In the genomic region with DNA sequence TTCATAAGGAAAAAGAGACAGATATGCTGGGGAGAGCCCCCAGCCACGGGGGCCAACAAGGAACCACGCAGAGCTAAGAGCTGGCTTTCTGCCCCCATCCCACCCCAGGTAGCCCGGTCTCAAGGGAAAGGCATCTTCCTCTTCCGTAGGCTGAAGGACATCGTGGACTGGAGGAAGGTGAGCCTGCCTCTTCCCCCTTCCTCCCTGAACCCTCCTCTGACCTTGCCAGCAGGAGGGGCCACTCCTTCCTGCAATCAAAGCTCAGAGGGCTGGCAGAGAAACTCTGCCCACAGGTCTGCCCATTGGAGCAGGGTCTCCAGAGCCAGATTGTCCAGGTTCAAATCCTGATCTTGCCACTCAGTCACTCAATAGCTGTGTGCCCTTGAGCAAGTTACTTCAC, we compare ENCODE assay signal across 1 cellular context.
TF ChIP-seq lines count a peak whose summit lies in the region.

No MANE protein-coding gene starts in this region.

TF ChIP-seq in GM23338, 12 proteins besides CTCF, POLR2A, EP300 and RAD21 (continued from another document):
- TF ChIP-seq, protein P1, sequence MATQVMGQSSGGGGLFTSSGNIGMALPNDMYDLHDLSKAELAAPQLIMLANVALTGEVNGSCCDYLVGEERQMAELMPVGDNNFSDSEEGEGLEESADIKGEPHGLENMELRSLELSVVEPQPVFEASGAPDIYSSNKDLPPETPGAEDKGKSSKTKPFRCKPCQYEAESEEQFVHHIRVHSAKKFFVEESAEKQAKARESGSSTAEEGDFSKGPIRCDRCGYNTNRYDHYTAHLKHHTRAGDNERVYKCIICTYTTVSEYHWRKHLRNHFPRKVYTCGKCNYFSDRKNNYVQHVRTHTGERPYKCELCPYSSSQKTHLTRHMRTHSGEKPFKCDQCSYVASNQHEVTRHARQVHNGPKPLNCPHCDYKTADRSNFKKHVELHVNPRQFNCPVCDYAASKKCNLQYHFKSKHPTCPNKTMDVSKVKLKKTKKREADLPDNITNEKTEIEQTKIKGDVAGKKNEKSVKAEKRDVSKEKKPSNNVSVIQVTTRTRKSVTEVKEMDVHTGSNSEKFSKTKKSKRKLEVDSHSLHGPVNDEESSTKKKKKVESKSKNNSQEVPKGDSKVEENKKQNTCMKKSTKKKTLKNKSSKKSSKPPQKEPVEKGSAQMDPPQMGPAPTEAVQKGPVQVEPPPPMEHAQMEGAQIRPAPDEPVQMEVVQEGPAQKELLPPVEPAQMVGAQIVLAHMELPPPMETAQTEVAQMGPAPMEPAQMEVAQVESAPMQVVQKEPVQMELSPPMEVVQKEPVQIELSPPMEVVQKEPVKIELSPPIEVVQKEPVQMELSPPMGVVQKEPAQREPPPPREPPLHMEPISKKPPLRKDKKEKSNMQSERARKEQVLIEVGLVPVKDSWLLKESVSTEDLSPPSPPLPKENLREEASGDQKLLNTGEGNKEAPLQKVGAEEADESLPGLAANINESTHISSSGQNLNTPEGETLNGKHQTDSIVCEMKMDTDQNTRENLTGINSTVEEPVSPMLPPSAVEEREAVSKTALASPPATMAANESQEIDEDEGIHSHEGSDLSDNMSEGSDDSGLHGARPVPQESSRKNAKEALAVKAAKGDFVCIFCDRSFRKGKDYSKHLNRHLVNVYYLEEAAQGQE (IDR thresholded peaks at IDR 0.05; ENCODE audit: unreplicated experiment) = no peak
